14 cellular contexts compared by ENCODE assay signal in genomic region chr15:57540736-57541135, GRCh38. TPM values are rescaled to one million over a fixed set of nuclear protein-coding genes. Genes with fewer than 3 reads are reported as not detected.
DNase-seq lines count a peak whose midpoint lies in the region; ATAC-seq and TF ChIP-seq lines count a peak whose summit lies in the region.
"Had no signal": no experiment of that assay in that cellular context is flagged by ENCODE, and none has a peak within 500 bp of the region (broad histone marks: within the 10 kb centered on the region; RNA-seq: fewer than 3 reads in every experiment).

No MANE protein-coding gene starts in this region.

- H3K9ac ChIP-seq in colonic mucosa (ENCODE audit: low read depth in 2 of 2, low read length in 2 of 2) = no peak overlapping the region

- H3K36me3 ChIP-seq in colonic mucosa = no peaks in the 10 kb centered on the region
- no peaks in the 10 kb centered on the region; the same call in 1 of the 2 replicates for H3K36me3 ChIP-seq in HAP-1 (replicated peaks)

- H3K4me1 ChIP-seq in colonic mucosa (peaks cover 3% of the 10 kb centered on the region), HAP-1 (no peaks in the 10 kb centered on the region)

- peak; percentile 18 to 26 for DNase-seq in activated CD4-positive, alpha-beta T cell treated with anti-CD3 and anti-CD28 coated beads, Interleukin-2, amount 50 U/mL, for 48 hours
- no peak for DNase-seq in activated CD4-positive, alpha-beta T cell treated with anti-CD3 and anti-CD28 coated beads for 4 hours
- DNase-seq in coronary artery (ENCODE audit: low spot score) = peak; percentile 71
- no peak for DNase-seq in NOMO-1 treated with dmso at 0.1 percent for 144 hours (lab: John Stamatoyannopoulos, UW; ENCODE audit: unreplicated experiment)
- DNase-seq in colonic mucosa = no peak
- DNase-seq in HAP-1 (ENCODE audit: low spot score in 2 of 2) = no peak
- DNase-seq: activated naive CD4-positive, alpha-beta T cell treated with Interleukin-2 at 50 U/mL for 16 hours; islet precursor cell; naive B cell; NCI-H2171 treated with DMSO at 0.1 percent for 48 hours had no signal

- H3K27ac ChIP-seq in coronary artery (no peak overlapping the region), colonic mucosa (no peak overlapping the region)

- in situ Hi-C loops in HAP-1 (cut with MboI; ENCODE audit: low sequenced_read_pairs) = loop anchor here (25.0 kb wide), 1 partner anchor 1053 kb away; no protein-coding TSS in a partner anchor

- H3K9me3 ChIP-seq in colonic mucosa = no peaks in the 10 kb centered on the region
- H3K9me3 ChIP-seq in HAP-1 = no peaks in the 10 kb centered on the region

- TF ChIP-seq CTCF in coronary artery (IDR thresholded peaks at IDR 0.05) = no peak
- TF ChIP-seq CTCF in colonic mucosa (IDR thresholded peaks at IDR 0.05) = no peak

- ATAC-seq in GM19397 (IDR thresholded peaks at IDR 0.05; ENCODE audit: unreplicated experiment) (peak; percentile 80), HG02973 (IDR thresholded peaks at IDR 0.05; ENCODE audit: unreplicated experiment) (peak; percentile 78)
- ATAC-seq: Right ventricle myocardium inferior had no signal

- intact Hi-C loops in colonic mucosa (cut with DNase I) = no loop called here

- H3K27me3 ChIP-seq in colonic mucosa (no peaks in the 10 kb centered on the region), HAP-1 (ENCODE audit: low read depth) (no peaks in the 10 kb centered on the region)

- H3K4me3 ChIP-seq in coronary artery (no peak overlapping the region), colonic mucosa (no peak overlapping the region), HAP-1 (no peak overlapping the region)
- H3K4me3 ChIP-seq: smooth muscle cell had no signal

RNA-seq across cellular contexts. Expression of gene MYZAP, which starts 51.0 kb away (rescaled TPM):
- total RNA-seq in colonic mucosa = 10 to 100 TPM; 11.7 to 12.2 TPM

Comparison
In these comparisons a context has a peak if more than half of its experiments do, and no peak if none do; other contexts are left out.
1. DNase-seq: peak in activated CD4-positive, alpha-beta T cell treated with anti-CD3 and anti-CD28 coated beads, Interleukin-2, amount 50 U/mL, for 48 hours (2 of 2) and coronary artery (single experiment); none in activated CD4-positive, alpha-beta T cell treated with anti-CD3 and anti-CD28 coated beads for 4 hours (0 of 2), NOMO-1 treated with dmso at 0.1 percent for 144 hours (single experiment), colonic mucosa (single experiment) and HAP-1 (0 of 2).